Comparison of ENCODE assay signal across 1 cellular context in the genomic region with DNA sequence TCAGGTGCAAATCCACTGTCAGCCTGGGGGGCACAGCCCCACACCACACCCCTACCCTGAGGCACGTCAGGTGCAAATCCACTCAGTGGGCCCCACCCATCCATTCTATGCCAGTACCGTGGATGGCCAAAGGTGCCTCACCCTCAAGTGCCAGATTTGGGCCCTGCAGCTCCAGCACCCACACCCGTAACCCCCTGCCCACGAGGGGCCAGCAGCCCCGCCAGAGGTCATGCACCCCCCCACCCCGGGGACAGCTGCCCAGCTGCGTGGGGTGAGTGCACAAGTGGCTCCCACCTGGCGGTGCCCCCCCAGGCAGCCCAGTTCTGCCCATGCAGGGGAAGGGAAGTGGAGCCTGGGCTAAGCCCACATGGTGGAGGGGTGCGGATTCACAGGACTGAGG.
TF ChIP-seq lines count a peak whose summit lies in the region.

No MANE protein-coding gene starts in this region.

TF ChIP-seq in neural cell, 6 proteins besides CTCF, POLR2A, EP300 and RAD21:
- no peak for TF ChIP-seq POLR2AphosphoS5 (IDR thresholded peaks at IDR 0.05)
